23 cellular contexts compared by ENCODE assay signal in the genomic region with DNA sequence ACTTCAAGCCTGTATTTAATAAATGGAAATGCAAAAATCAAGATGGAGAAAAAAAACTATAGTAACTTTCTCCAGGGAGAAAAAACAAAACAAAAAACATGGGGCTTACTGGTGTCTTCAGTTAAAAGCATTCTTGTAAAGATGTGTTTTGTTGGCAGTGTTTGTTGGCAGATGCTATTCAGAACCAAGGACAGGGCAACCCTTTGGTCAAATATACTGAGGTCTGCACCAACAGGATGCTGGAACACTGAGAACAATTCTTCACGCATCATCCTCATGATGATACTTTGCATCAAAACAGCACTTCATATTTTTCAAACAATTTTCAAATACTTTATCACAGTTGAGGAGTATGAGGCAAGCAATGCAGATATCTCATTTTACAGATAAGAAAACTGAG.
DNase-seq lines count a peak whose midpoint lies in the region; ATAC-seq, FAIRE-seq and TF ChIP-seq lines count a peak whose summit lies in the region.
"Had no signal": no experiment of that assay in that cellular context is flagged by ENCODE, and none has a peak within 500 bp of the region (broad histone marks: within the 10 kb centered on the region; RNA-seq: fewer than 3 reads in every experiment).

No MANE protein-coding gene starts in this region.

- H3K9me3 ChIP-seq in liver (ENCODE audit: control insufficient read depth in 4 of 4, low read length in 3 of 4) (no peaks in the 10 kb centered on the region), HepG2 (ENCODE audit: low read length) (peaks cover 96% of the 10 kb centered on the region)
- H3K9me3 ChIP-seq: BLaER1, HAP-1 had no signal

- TF ChIP-seq CTCF in liver (IDR thresholded peaks at IDR 0.05; ENCODE audit: low read depth, low read length, missing input control): no peak
- TF ChIP-seq CTCF in HepG2 (CRISPR knock-in tag; IDR thresholded peaks at IDR 0.05): no peak
- TF ChIP-seq CTCF in NB4 (IDR thresholded peaks at IDR 0.05; ENCODE audit: low read depth, low read length): no peak
- TF ChIP-seq CTCF in endothelial cell (IDR thresholded peaks at IDR 0.05; ENCODE audit: unreplicated experiment): no peak

- H3K4me2 ChIP-seq in HepG2 (ENCODE audit: low read depth, low read length): no peak overlapping the region
- H3K4me2 ChIP-seq: BLaER1 had no signal

- H3K27ac Mint-ChIP-seq in endothelial cell (ENCODE audit: unreplicated experiment): no peak overlapping the region
- H3K27ac Mint-ChIP-seq: B cell; CD4-positive, CD25-positive, alpha-beta regulatory T cell; CD8-positive, alpha-beta T cell had no signal

- H3K79me2 ChIP-seq in HepG2 (ENCODE audit: insufficient read depth, low read length): no peaks in the 10 kb centered on the region

- CTCF ChIA-PET in HepG2 (lab: Yijun Ruan, JAX; ENCODE audit: low intra/inter-chr PET ratio, low total read pairs): no interaction called here

- in situ Hi-C loops in HepG2 (cut with HindIII; ENCODE audit: extremely low pct_ligation_motif_present, low pct_unique_long_range_greater_than_20kb): no loop called here

- TF ChIP-seq POLR2A in HepG2 (IDR thresholded peaks at IDR 0.05; ENCODE audit: insufficient read depth in 1 of 2, low read depth in 2 of 2, low read length in 2 of 2) (no peak), NB4 (IDR thresholded peaks at IDR 0.05; ENCODE audit: extremely low read depth, insufficient read length) (no peak)

- POLR2A ChIA-PET in HepG2 (lab: Yijun Ruan, JAX): no interaction called here

- no peaks in the 10 kb centered on the region for H3K27me3 Mint-ChIP-seq in endothelial cell (ENCODE audit: unreplicated experiment)
- H3K27me3 Mint-ChIP-seq: B cell; CD4-positive, CD25-positive, alpha-beta regulatory T cell had no signal

- H2AFZ ChIP-seq in HepG2 (ENCODE audit: low read length): no peak overlapping the region

- peaks cover 6% of the 10 kb centered on the region for H3K36me3 Mint-ChIP-seq in endothelial cell (ENCODE audit: low read depth, unreplicated experiment)
- H3K36me3 Mint-ChIP-seq: CD4-positive, CD25-positive, alpha-beta regulatory T cell; CD8-positive, alpha-beta T cell had no signal

- H3K4me3 ChIP-seq in liver (ENCODE audit: low read depth in 1 of 3, low read length in 3 of 3) (no peak overlapping the region), HepG2 (replicated peaks in 1 of 3; ENCODE audit: insufficient read depth in 1 of 3, low read depth in 2 of 3, low read length in 3 of 3) (no peak overlapping the region), NB4 (ENCODE audit: low read depth, low read length) (no peak overlapping the region)
- H3K4me3 ChIP-seq: BLaER1, HAP-1 had no signal

- intact Hi-C loops in HepG2 (cut with micrococcal nuclease; ENCODE audit: unreplicated experiment): no loop called here

- BruUV-seq in HepG2 (replicated peaks; lab: Mats Ljungman, UMichigan): no TSS peak

- H3K4me1 ChIP-seq in liver (ENCODE audit: control insufficient read depth in 4 of 4, insufficient read depth in 4 of 4, low read length in 3 of 4) (peaks cover 0 to 15% (median 8%) of the 10 kb centered on the region in 4 donors), HepG2 (ENCODE audit: insufficient read depth, low read length) (no peaks in the 10 kb centered on the region)
- H3K4me1 ChIP-seq: BLaER1, Caco-2, HAP-1 had no signal

- H3K9ac ChIP-seq in liver (ENCODE audit: low read depth in 1 of 2, low read length in 2 of 2): no peak overlapping the region
- no peak overlapping the region for H3K9ac ChIP-seq in HepG2 (ENCODE audit: insufficient read depth, low read depth, low read length)
- H3K9ac ChIP-seq: BLaER1 had no signal

- peaks cover 28% of the 10 kb centered on the region for H3K9me3 Mint-ChIP-seq in endothelial cell (ENCODE audit: unreplicated experiment)
- H3K9me3 Mint-ChIP-seq: CD8-positive, alpha-beta T cell had no signal

- no peak overlapping the region for H3K4me3 Mint-ChIP-seq in endothelial cell (ENCODE audit: unreplicated experiment)
- H3K4me3 Mint-ChIP-seq: B cell; CD4-positive, CD25-positive, alpha-beta regulatory T cell; CD8-positive, alpha-beta T cell had no signal

- TF ChIP-seq RAD21 in liver (IDR thresholded peaks at IDR 0.05) (no peak), HepG2 (CRISPR knock-in tag; IDR thresholded peaks at IDR 0.05) (no peak)

- H4K20me1 ChIP-seq in HepG2 (ENCODE audit: insufficient read depth, low read length): no peaks in the 10 kb centered on the region
- H4K20me1 ChIP-seq: BLaER1 had no signal

- no peak for DNase-seq in HepG2 (ENCODE audit: low spot score)
- peak; percentile 4 for DNase-seq in NB4 (ENCODE audit: low read depth)
- peak; percentile 52 for DNase-seq in left kidney (ENCODE audit: low read depth, low spot score)
- DNase-seq in GM19240 (ENCODE audit: insufficient read length, low spot score): no peak
- no peak for DNase-seq in endothelial cell (ENCODE audit: low spot score)
- no peak for DNase-seq in NCI-H1694 (lab: John Stamatoyannopoulos, UW)
- DNase-seq: Caco-2; CD4-positive, CD25-positive, alpha-beta regulatory T cell; CD8-positive, alpha-beta T cell; DMS153; EL; GDM1; GOT3 had no signal

- H3K27ac ChIP-seq in liver (ENCODE audit: low read depth in 1 of 2, low read length in 2 of 2): no peak overlapping the region
- no peak overlapping the region for H3K27ac ChIP-seq in HepG2 (ENCODE audit: extremely low read length, insufficient read depth, low read length)
- H3K27ac ChIP-seq: 22Rv1, BLaER1, C4-2B had no signal

- WGBS in liver: 87% methylated on average over 1 of the region's 1 CpG
- WGBS in HepG2 (ENCODE audit: low lambda C conversion rate): 3% methylated on average over 1 of the region's 1 CpG

- H3K36me3 ChIP-seq in liver (ENCODE audit: control insufficient read depth in 4 of 4, insufficient read depth in 3 of 4, low read depth in 1 of 4, low read length in 3 of 4) (no peaks in the 10 kb centered on the region), HepG2 (replicated peaks in 1 of 2; ENCODE audit: control insufficient read depth in 1 of 2, insufficient read depth in 2 of 2, low read length in 2 of 2) (no peaks in the 10 kb centered on the region)
- H3K36me3 ChIP-seq: BLaER1, HAP-1 had no signal

- no peak for FAIRE-seq in HepG2 (lab: Jason Lieb, UNC)
- FAIRE-seq: A204.1, GM12891, GM18507, H54 had no signal

- H3K4me1 Mint-ChIP-seq in endothelial cell (ENCODE audit: unreplicated experiment): no peaks in the 10 kb centered on the region
- H3K4me1 Mint-ChIP-seq: B cell; CD4-positive, CD25-positive, alpha-beta regulatory T cell had no signal

- ATAC-seq in HepG2: no peak
- ATAC-seq: CD8-positive, alpha-beta T cell had no signal

- no peaks in the 10 kb centered on the region for H3K27me3 ChIP-seq in liver (ENCODE audit: control insufficient read depth in 4 of 4, insufficient read depth in 4 of 4, low read length in 3 of 4)
- no peaks in the 10 kb centered on the region for H3K27me3 ChIP-seq in HepG2 (ENCODE audit: control insufficient read depth in 1 of 2, insufficient read depth in 2 of 2, low read length in 2 of 2)
- H3K27me3 ChIP-seq: BLaER1 had no signal

- no peak for TF ChIP-seq EP300 in HepG2 (IDR thresholded peaks at IDR 0.05; ENCODE audit: low read depth in 2 of 2, low read length in 2 of 2)
- TF ChIP-seq EP300 in HepG2 (CRISPR knock-in tag; IDR thresholded peaks at IDR 0.05; ENCODE audit: borderline replicate concordance): no peak

TF ChIP-seq in liver, 16 proteins besides CTCF, POLR2A, EP300 and RAD21 (continues in another document):
- TF ChIP-seq HNF4A (conservative IDR thresholded peaks at IDR 0.05) (no peak), GABPA (IDR thresholded peaks at IDR 0.05 in 1 of 2, conservative IDR thresholded peaks at IDR 0.05 in 1 of 2) (no peak), MAX (IDR thresholded peaks at IDR 0.05) (no peak)

TF ChIP-seq in HepG2, 621 proteins besides CTCF, POLR2A, EP300 and RAD21:
- TF ChIP-seq, protein P1, sequence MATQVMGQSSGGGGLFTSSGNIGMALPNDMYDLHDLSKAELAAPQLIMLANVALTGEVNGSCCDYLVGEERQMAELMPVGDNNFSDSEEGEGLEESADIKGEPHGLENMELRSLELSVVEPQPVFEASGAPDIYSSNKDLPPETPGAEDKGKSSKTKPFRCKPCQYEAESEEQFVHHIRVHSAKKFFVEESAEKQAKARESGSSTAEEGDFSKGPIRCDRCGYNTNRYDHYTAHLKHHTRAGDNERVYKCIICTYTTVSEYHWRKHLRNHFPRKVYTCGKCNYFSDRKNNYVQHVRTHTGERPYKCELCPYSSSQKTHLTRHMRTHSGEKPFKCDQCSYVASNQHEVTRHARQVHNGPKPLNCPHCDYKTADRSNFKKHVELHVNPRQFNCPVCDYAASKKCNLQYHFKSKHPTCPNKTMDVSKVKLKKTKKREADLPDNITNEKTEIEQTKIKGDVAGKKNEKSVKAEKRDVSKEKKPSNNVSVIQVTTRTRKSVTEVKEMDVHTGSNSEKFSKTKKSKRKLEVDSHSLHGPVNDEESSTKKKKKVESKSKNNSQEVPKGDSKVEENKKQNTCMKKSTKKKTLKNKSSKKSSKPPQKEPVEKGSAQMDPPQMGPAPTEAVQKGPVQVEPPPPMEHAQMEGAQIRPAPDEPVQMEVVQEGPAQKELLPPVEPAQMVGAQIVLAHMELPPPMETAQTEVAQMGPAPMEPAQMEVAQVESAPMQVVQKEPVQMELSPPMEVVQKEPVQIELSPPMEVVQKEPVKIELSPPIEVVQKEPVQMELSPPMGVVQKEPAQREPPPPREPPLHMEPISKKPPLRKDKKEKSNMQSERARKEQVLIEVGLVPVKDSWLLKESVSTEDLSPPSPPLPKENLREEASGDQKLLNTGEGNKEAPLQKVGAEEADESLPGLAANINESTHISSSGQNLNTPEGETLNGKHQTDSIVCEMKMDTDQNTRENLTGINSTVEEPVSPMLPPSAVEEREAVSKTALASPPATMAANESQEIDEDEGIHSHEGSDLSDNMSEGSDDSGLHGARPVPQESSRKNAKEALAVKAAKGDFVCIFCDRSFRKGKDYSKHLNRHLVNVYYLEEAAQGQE (IDR thresholded peaks at IDR 0.05; ENCODE audit: borderline replicate concordance in 1 of 2, low read depth in 1 of 2, low read length in 2 of 2): 0 out of 4 replicates have a peak, but pooled peaks of 1 of the 2 experiments have one; percentile 23
- TF ChIP-seq ZNF230 (CRISPR knock-in tag; IDR thresholded peaks at IDR 0.05): no peak

Comparison
In these comparisons a context has a peak if more than half of its experiments do, and no peak if none do; other contexts are left out.
1. DNase-seq: peak in NB4 (single experiment) and left kidney (single experiment); none in HepG2 (single experiment), GM19240 (single experiment), endothelial cell (single experiment) and NCI-H1694 (single experiment).